23 cellular contexts compared by ENCODE assay signal in genomic region chr17:8518346-8518745, GRCh38.
"Had no signal": no experiment of that assay in that cellular context is flagged by ENCODE, and none has a peak within 500 bp of the region (broad histone marks: within the 10 kb centered on the region; RNA-seq: fewer than 3 reads in every experiment).

No MANE protein-coding gene starts in this region.

- H3K27me3 ChIP-seq: dorsolateral prefrontal cortex, esophagus squamous epithelium, heart right ventricle, neutrophil, right atrium auricular region, stomach, tibial artery, uterus had no signal

- H3K9me3 ChIP-seq: esophagus squamous epithelium, heart right ventricle, mucosa of descending colon, neutrophil, right atrium auricular region, stomach, tibial artery, uterus had no signal

- H3K36me3 ChIP-seq: neutrophil, uterus had no signal

- H2AFZ ChIP-seq: parathyroid adenoma had no signal

- H3K4me1 ChIP-seq: esophagus squamous epithelium, parathyroid adenoma, right atrium auricular region, stomach, uterus had no signal

- H3K79me2 ChIP-seq: parathyroid adenoma had no signal

- ATAC-seq: heart right ventricle; mucosa of descending colon; sciatic nerve; stimulated activated effector memory CD8-positive, alpha-beta T cell treated with anti-CD3 and anti-CD28 coated beads, Interleukin-12 subunit alpha, Interleukin-12 subunit beta, amount 100 ng/mL, for 72 hours had no signal

- DNase-seq: cerebellar nuclear complex; dorsolateral prefrontal cortex; effector CD4-positive, alpha-beta T cell; esophagus squamous epithelium; foreskin melanocyte; glutamatergic neuron; heart right ventricle; hypothalamus; immature natural killer cell; mucosa of descending colon; naive B cell; stimulated activated CD4-positive, alpha-beta T cell treated with anti-CD3 and anti-CD28 coated beads, Interleukin-2, amount 100 ng/mL, for 24 hours; stimulated activated CD4-positive, alpha-beta T cell treated with anti-CD3 and anti-CD28 coated beads, Interleukin-4, amount 100 ng/mL, for 24 hours; stimulated activated naive CD4-positive, alpha-beta T cell treated with Interleukin-2 at 50 U/mL for 16 hours; stomach; tibial artery; uterus had no signal

- H3K4me3 ChIP-seq: dorsolateral prefrontal cortex, esophagus squamous epithelium, heart right ventricle, lung, mucosa of descending colon, right atrium auricular region, stomach, tibial artery, uterus had no signal

- H3K9ac ChIP-seq: parathyroid adenoma had no signal

- H3K27ac ChIP-seq: dorsolateral prefrontal cortex, esophagus squamous epithelium, heart right ventricle, neutrophil, parathyroid adenoma, right atrium auricular region, stomach, uterus had no signal
